Comparison of ENCODE assay signal across 16 cellular contexts in genomic region chr12:15669256-15669948, GRCh38.
"Had no signal": no experiment of that assay in that cellular context is flagged by ENCODE, and none has a peak within 500 bp of the region (broad histone marks: within the 10 kb centered on the region; RNA-seq: fewer than 3 reads in every experiment).

No MANE protein-coding gene starts in this region.

- H3K36me3 Mint-ChIP-seq: natural killer cell had no signal

- H3K27me3 Mint-ChIP-seq: activated B cell treated with CpG ODN at 0.5 μM for 24 hours; activated naive CD8-positive, alpha-beta T cell had no signal

- DNase-seq: activated B cell treated with CpG ODN at 0.5 μM for 24 hours; activated CD4-positive, alpha-beta T cell treated with anti-CD3 and anti-CD28 coated beads, Interleukin-2, amount 10 ng/mL, durations not matched to agents 24 days and 14 days; activated CD8-positive, alpha-beta memory T cell treated with anti-CD3 and anti-CD28 coated beads, Interleukin-2, amount 50 U/mL, for 48 hours; activated gamma-delta T cell treated with Interleukin-2 at 50 U/mL for 16 hours; dorsolateral prefrontal cortex; erythroblast; mesendoderm; natural killer cell; stimulated activated CD4-positive, alpha-beta T cell treated with anti-CD3 and anti-CD28 coated beads, Interleukin-4, amount 100 ng/mL, for 24 hours; stimulated activated naive CD4-positive, alpha-beta T cell; substantia nigra; T-helper 2 cell; transverse colon had no signal

- H3K27ac Mint-ChIP-seq: activated B cell treated with CpG ODN at 0.5 μM for 24 hours; activated CD4-positive, alpha-beta T cell treated with anti-CD3 and anti-CD28 coated beads, Interleukin-2, amount 10 ng/mL, durations not matched to agents 24 days and 14 days; activated naive CD8-positive, alpha-beta T cell; natural killer cell had no signal

- H3K4me1 ChIP-seq: breast epithelium had no signal

- ATAC-seq: natural killer cell had no signal

- H3K9me3 Mint-ChIP-seq: activated B cell treated with CpG ODN at 0.5 μM for 24 hours; activated CD4-positive, alpha-beta T cell treated with anti-CD3 and anti-CD28 coated beads, Interleukin-2, amount 10 ng/mL, durations not matched to agents 24 days and 14 days; natural killer cell had no signal

- H3K4me3 ChIP-seq: breast epithelium, dorsolateral prefrontal cortex, transverse colon had no signal

- H3K4me1 Mint-ChIP-seq: activated B cell treated with CpG ODN at 0.5 μM for 24 hours; activated CD4-positive, alpha-beta T cell treated with anti-CD3 and anti-CD28 coated beads, Interleukin-2, amount 10 ng/mL, durations not matched to agents 24 days and 14 days; natural killer cell had no signal

- H3K27ac ChIP-seq: breast epithelium, neutrophil had no signal

- H3K9me3 ChIP-seq: breast epithelium, neutrophil, transverse colon had no signal

- H3K4me3 Mint-ChIP-seq: activated B cell treated with CpG ODN at 0.5 μM for 24 hours; activated CD4-positive, alpha-beta T cell treated with anti-CD3 and anti-CD28 coated beads, Interleukin-2, amount 10 ng/mL, durations not matched to agents 24 days and 14 days; activated naive CD8-positive, alpha-beta T cell; natural killer cell had no signal

- H3K27me3 ChIP-seq: breast epithelium, dorsolateral prefrontal cortex, neutrophil, transverse colon had no signal

- H3K36me3 ChIP-seq: breast epithelium, neutrophil had no signal
